16 cellular contexts compared by ENCODE assay signal in the genomic region with DNA sequence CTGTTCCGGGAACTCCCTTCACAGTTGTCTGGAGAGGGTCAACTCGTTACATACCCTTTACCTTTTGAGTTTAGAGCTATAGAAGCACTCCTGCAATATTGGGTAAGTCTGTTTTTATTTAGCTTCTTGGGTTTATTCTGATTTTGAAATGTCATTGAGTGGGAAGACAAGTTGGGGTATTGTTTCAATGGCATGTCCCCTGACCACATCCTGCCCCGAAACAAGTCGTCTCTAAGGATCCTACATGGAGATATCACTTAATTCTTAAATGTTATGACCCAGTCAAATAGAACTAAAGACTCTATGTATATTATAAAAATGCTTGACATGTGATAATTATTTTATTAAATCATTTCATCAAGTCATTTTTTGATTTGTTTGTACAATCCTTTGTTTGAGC. TPM values are rescaled to one million over a fixed set of nuclear protein-coding genes. Genes with fewer than 3 reads are reported as not detected.
"Had no signal": no experiment of that assay in that cellular context is flagged by ENCODE, and none has a peak within 500 bp of the region (broad histone marks: within the 10 kb centered on the region; RNA-seq: fewer than 3 reads in every experiment).

No MANE protein-coding gene starts in this region.

- DNase-seq: effector memory CD4-positive, alpha-beta T cell; esophagus squamous epithelium; foreskin fibroblast; head of caudate nucleus; left colon; left ventricle myocardium superior; mesendoderm; naive B cell; psoas muscle; retina; right lobe of liver; stimulated activated CD4-positive, alpha-beta T cell treated with anti-CD3 and anti-CD28 coated beads, Interleukin-4, amount 100 ng/mL, for 1 hour; stimulated activated naive B cell treated with anti-CD40 and anti-IgM and Interleukin-4, amounts not matched to agents 10 μg/mL and 1 μg/mL and 100 μg/mL, for 72 hours had no signal

- ATAC-seq: left colon; left ventricle myocardium superior; psoas muscle; stimulated activated naive B cell treated with anti-CD40 and anti-IgM and Interleukin-4, amounts not matched to agents 10 μg/mL and 1 μg/mL and 100 μg/mL, for 72 hours had no signal

- H3K4me3 Mint-ChIP-seq: naive B cell; stimulated activated naive B cell treated with anti-CD40 and anti-IgM and Interleukin-4, amounts not matched to agents 10 μg/mL and 1 μg/mL and 100 μg/mL, for 72 hours; type B pancreatic cell had no signal

- H3K27ac Mint-ChIP-seq: stimulated activated naive B cell treated with anti-CD40 and anti-IgM and Interleukin-4, amounts not matched to agents 10 μg/mL and 1 μg/mL and 100 μg/mL, for 72 hours; type B pancreatic cell had no signal

- H3K9me3 Mint-ChIP-seq: naive B cell; stimulated activated naive B cell treated with anti-CD40 and anti-IgM and Interleukin-4, amounts not matched to agents 10 μg/mL and 1 μg/mL and 100 μg/mL, for 72 hours; type B pancreatic cell had no signal

- H3K27me3 Mint-ChIP-seq: naive B cell; stimulated activated naive B cell treated with anti-CD40 and anti-IgM and Interleukin-4, amounts not matched to agents 10 μg/mL and 1 μg/mL and 100 μg/mL, for 72 hours; type B pancreatic cell had no signal

- H3K4me3 ChIP-seq: esophagus squamous epithelium, hepatocyte, lung, psoas muscle, right lobe of liver had no signal

RNA-seq across cellular contexts. Expression of gene DCDC2, which starts 54.4 kb away (rescaled TPM):
- total RNA-seq: left ventricle myocardium superior had no signal
